11 cellular contexts compared by ENCODE assay signal in the genomic region with DNA sequence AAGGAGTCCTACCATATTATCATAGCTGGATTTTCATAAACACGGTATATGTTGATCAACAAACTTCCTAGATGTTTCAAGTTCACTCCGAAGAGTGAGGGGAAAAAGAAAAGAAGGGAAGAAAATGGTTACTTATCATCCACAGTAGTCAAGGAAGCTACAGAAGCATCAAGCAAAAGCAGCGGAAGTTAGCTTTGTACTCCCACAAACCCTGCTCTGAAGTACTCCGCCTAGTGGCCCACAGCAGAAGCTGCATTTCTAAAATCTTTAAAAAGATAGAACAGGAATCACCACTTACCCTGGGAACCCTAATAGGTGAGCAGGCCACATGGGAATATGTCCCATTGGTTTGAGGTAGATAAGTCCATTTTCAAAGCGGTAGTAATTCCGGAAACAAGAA. TPM values are rescaled to one million over a fixed set of nuclear protein-coding genes. Genes with fewer than 3 reads are reported as not detected.
A peak's percentile ranks its signal among the peaks of the same experiment; 100 is the strongest.
DNase-seq lines count a peak whose midpoint lies in the region; FAIRE-seq and TF ChIP-seq lines count a peak whose summit lies in the region.
"Had no signal": no experiment of that assay in that cellular context is flagged by ENCODE, and none has a peak within 500 bp of the region (broad histone marks: within the 10 kb centered on the region; RNA-seq: fewer than 3 reads in every experiment).

No MANE protein-coding gene starts in this region.

- H2BK20ac ChIP-seq in H9 (ENCODE audit: low read depth, low read length, poor library complexity, severe bottlenecking): no peak overlapping the region

- H3K36me3 ChIP-seq in astrocyte (ENCODE audit: insufficient read depth, low read length) (no peaks in the 10 kb centered on the region), kidney epithelial cell (ENCODE audit: control insufficient read depth, insufficient read depth, low read length) (no peaks in the 10 kb centered on the region), esophagus squamous epithelium (peaks cover 0 to 5% (median 0%) of the 10 kb centered on the region in 3 donors), prostate gland (no peaks in the 10 kb centered on the region)
- H3K36me3 ChIP-seq: neutrophil had no signal

- H2BK12ac ChIP-seq in H9 (ENCODE audit: insufficient read length, low read depth, low read length): no peak overlapping the region

- no peak overlapping the region for H2BK120ac ChIP-seq in H9 (ENCODE audit: low read depth, low read length, poor library complexity, severe bottlenecking)

- H3K9me3 Mint-ChIP-seq in H9: peaks cover 66 to 97% of the 10 kb centered on the region in 2 experiments
- peaks cover 6% of the 10 kb centered on the region for H3K9me3 Mint-ChIP-seq in astrocyte (ENCODE audit: unreplicated experiment)

- peaks cover 0 to 3% (median 0%) of the 10 kb centered on the region in 3 experiments; a peak in 4 of 7 replicates for H3K36me3 Mint-ChIP-seq in H9 (ENCODE audit: insufficient read depth in 1 of 3, low read depth in 3 of 3)
- no peaks in the 10 kb centered on the region for H3K36me3 Mint-ChIP-seq in astrocyte (ENCODE audit: low read depth, unreplicated experiment)

- H3K27me3 ChIP-seq in H9 (ENCODE audit: insufficient read depth, low read length) (no peaks in the 10 kb centered on the region), astrocyte (ENCODE audit: insufficient read depth, low read length) (no peaks in the 10 kb centered on the region), kidney epithelial cell (ENCODE audit: control insufficient read depth, insufficient read depth, low read length) (no peaks in the 10 kb centered on the region), esophagus squamous epithelium (no peaks in the 10 kb centered on the region), prostate gland (replicated peaks; ENCODE audit: insufficient read depth) (no peaks in the 10 kb centered on the region)
- H3K27me3 ChIP-seq: neutrophil had no signal

- H4K20me1 ChIP-seq in H9 (ENCODE audit: control insufficient read depth, insufficient read depth, insufficient read length) (no peaks in the 10 kb centered on the region), astrocyte (ENCODE audit: insufficient read depth, low read length) (no peaks in the 10 kb centered on the region)

- H3K9me3 ChIP-seq in H9 (ENCODE audit: control insufficient read depth, low read depth, low read length) (no peaks in the 10 kb centered on the region), astrocyte (ENCODE audit: insufficient read depth, low read depth, low read length) (no peaks in the 10 kb centered on the region), esophagus squamous epithelium (peaks cover 0 to 11% (median 0%) of the 10 kb centered on the region in 3 donors), prostate gland (no peaks in the 10 kb centered on the region)
- H3K9me3 ChIP-seq: neutrophil had no signal

- no peak overlapping the region for H4K5ac ChIP-seq in H9 (ENCODE audit: insufficient read length, low read depth, low read length)

- no peak overlapping the region for H4K8ac ChIP-seq in H9 (replicated peaks; ENCODE audit: insufficient read length, low read depth, low read length)

- no peak overlapping the region for H2AK5ac ChIP-seq in H9 (ENCODE audit: insufficient read length, low read length)

- H3K4me1 ChIP-seq in H9 (ENCODE audit: insufficient read depth, low read length) (no peaks in the 10 kb centered on the region), astrocyte (ENCODE audit: insufficient read depth, low read length) (no peaks in the 10 kb centered on the region), esophagus squamous epithelium (no peaks in the 10 kb centered on the region), prostate gland (replicated peaks) (no peaks in the 10 kb centered on the region)

- no peak overlapping the region for H3K4me3 ChIP-seq in astrocyte (ENCODE audit: insufficient read depth, low read depth, low read length)
- H3K4me3 ChIP-seq in kidney epithelial cell (ENCODE audit: low read depth, low read length): no peak overlapping the region
- no peak overlapping the region for H3K4me3 ChIP-seq in esophagus squamous epithelium
- H3K4me3 ChIP-seq in prostate gland: no peak overlapping the region

- H3K79me2 ChIP-seq in H9 (ENCODE audit: insufficient read depth, low read length) (no peaks in the 10 kb centered on the region), astrocyte (ENCODE audit: insufficient read depth, low read length) (no peaks in the 10 kb centered on the region)

- H3K23ac ChIP-seq in H9 (ENCODE audit: insufficient read length, low read depth, low read length): no peak overlapping the region

- H3K4me3 Mint-ChIP-seq in H9 (no peak overlapping the region), astrocyte (ENCODE audit: unreplicated experiment) (no peak overlapping the region)

- H3K18ac ChIP-seq in H9 (ENCODE audit: insufficient read length, low read depth, low read length): no peak overlapping the region

- no peaks in the 10 kb centered on the region for H3K79me1 ChIP-seq in H9 (ENCODE audit: insufficient read depth, low read depth, low read length, poor library complexity, severe bottlenecking)

- H3K9ac ChIP-seq in H9 (ENCODE audit: extremely low read depth, insufficient read length, low read length): no peak overlapping the region
- H3K9ac ChIP-seq in astrocyte (ENCODE audit: low read length): no peak overlapping the region

- no peak overlapping the region for H2BK5ac ChIP-seq in H9 (ENCODE audit: insufficient read length, low read length)

- no peak overlapping the region for H3K56ac ChIP-seq in H9 (ENCODE audit: insufficient read length, low read depth, low read length)

- DNase-seq in H9 (no peak), astrocyte (ENCODE audit: low read depth) (no peak), kidney epithelial cell (ENCODE audit: low read depth) (no peak), NCI-H1092 treated with DMSO at 0.1 percent for 48 hours (lab: John Stamatoyannopoulos, UW) (no peak), NCI-H748 treated with DMSO at 0.1 percent for 48 hours (lab: John Stamatoyannopoulos, UW) (no peak), esophagus squamous epithelium (lab: John Stamatoyannopoulos, UW) (no peak), prostate gland (ENCODE audit: low spot score) (no peak)
- DNase-seq: cortex of kidney, NCI-H2081 treated with DMSO at 0.1 percent for 48 hours had no signal

- TF ChIP-seq POLR2A in esophagus squamous epithelium (IDR thresholded peaks at IDR 0.05): no peak
- no peak for TF ChIP-seq POLR2A in prostate gland (IDR thresholded peaks at IDR 0.05)

- H3K27me3 Mint-ChIP-seq in H9 (ENCODE audit: low read depth) (no peaks in the 10 kb centered on the region), astrocyte (ENCODE audit: low read depth, unreplicated experiment) (no peaks in the 10 kb centered on the region)

- TF ChIP-seq CTCF in C4-2B (conservative IDR thresholded peaks at IDR 0.05): peak; percentile 67
- TF ChIP-seq CTCF in H9 (conservative IDR thresholded peaks at IDR 0.05): peak; percentile 67
- peak; percentile 25 for TF ChIP-seq CTCF in astrocyte (IDR thresholded peaks at IDR 0.05; ENCODE audit: insufficient read depth, low read depth, low read length)
- TF ChIP-seq CTCF in kidney epithelial cell (IDR thresholded peaks at IDR 0.05; ENCODE audit: insufficient read depth, low read length, poor library complexity, severe bottlenecking): peak; percentile 48
- peak in 3 of 6 experiments; percentile 5 to 27 (median 8) for TF ChIP-seq CTCF in esophagus squamous epithelium (IDR thresholded peaks at IDR 0.05)
- TF ChIP-seq CTCF in prostate gland (IDR thresholded peaks at IDR 0.05): no peak

- no peaks in the 10 kb centered on the region for H3K23me2 ChIP-seq in H9 (ENCODE audit: insufficient read length, low read depth, low read length, poor library complexity, severe bottlenecking)

- no peak overlapping the region for H4K91ac ChIP-seq in H9 (ENCODE audit: insufficient read length, low read depth, low read length)

- H3K4ac ChIP-seq in H9 (ENCODE audit: low read depth, low read length): no peak overlapping the region

- H3K4me2 ChIP-seq in H9 (ENCODE audit: insufficient read depth, insufficient read length, low read length): no peak overlapping the region
- H3K4me2 ChIP-seq in astrocyte (ENCODE audit: low read length): no peak overlapping the region

- H3K14ac ChIP-seq in H9 (ENCODE audit: insufficient read depth, low read length): no peak overlapping the region

- H3K27ac ChIP-seq in C4-2B: no peak overlapping the region
- no peak overlapping the region for H3K27ac ChIP-seq in H9 (ENCODE audit: insufficient read length, low read depth, low read length)
- H3K27ac ChIP-seq in astrocyte (ENCODE audit: low read depth, low read length): no peak overlapping the region
- H3K27ac ChIP-seq in esophagus squamous epithelium: no peak overlapping the region
- H3K27ac ChIP-seq in prostate gland: no peak overlapping the region
- H3K27ac ChIP-seq: neutrophil had no signal

- no peak overlapping the region for H3T11ph ChIP-seq in H9 (ENCODE audit: low read length)

- no peak for FAIRE-seq in astrocyte (lab: Jason Lieb, UNC)

- intact Hi-C loops in esophagus squamous epithelium (cut with DNase I): no loop called here
- intact Hi-C loops in prostate gland (cut with DNase I): no loop called here

- H3K27ac Mint-ChIP-seq in H9 (no peak overlapping the region), astrocyte (ENCODE audit: unreplicated experiment) (no peak overlapping the region)

- no peak overlapping the region for H2AFZ ChIP-seq in H9 (ENCODE audit: low read length)
- H2AFZ ChIP-seq in astrocyte (ENCODE audit: low read depth, low read length): no peak overlapping the region

- H2BK15ac ChIP-seq in H9 (ENCODE audit: low read depth, low read length): no peak overlapping the region

- WGBS in H9 (ENCODE audit: extremely low coverage, insufficient read length, low lambda C conversion rate): no CpG with 5 or more reads among the region's 6 CpGs
- WGBS in esophagus squamous epithelium, 2 donors: 52 to 59% methylated on average over 6 of the region's 6 CpGs
- 63% methylated on average over 6 of the region's 6 CpGs for WGBS in prostate gland

- H3K4me1 Mint-ChIP-seq in H9 (no peaks in the 10 kb centered on the region), astrocyte (ENCODE audit: low read depth, unreplicated experiment) (no peaks in the 10 kb centered on the region)

RNA-seq across cellular contexts. Expression of a gene that starts 28.5 kb away (rescaled TPM):
- 43.2 and 45.6 TPM in 2 replicates for total RNA-seq in H9 (2021)
- 30.7 and 33.4 TPM in 2 replicates for total RNA-seq in astrocyte
- total RNA-seq in kidney epithelial cell: 37.0 and 53.7 TPM in 2 replicates
- total RNA-seq in esophagus squamous epithelium: 10 to 100 TPM; 29.7 to 45.5 (median 34.2) TPM
- total RNA-seq in prostate gland: 10 to 100 TPM; 28.2 to 53.4 TPM

Comparison
In these comparisons a context has a peak if more than half of its experiments do, and no peak if none do; other contexts are left out.
1. CTCF ChIP-seq: peak in C4-2B (single experiment), H9 (single experiment), astrocyte (single experiment) and kidney epithelial cell (single experiment); none in prostate gland (0 of 4).